11 cellular contexts compared by ENCODE assay signal in genomic region chr9:37969130-37969529, GRCh38.
DNase-seq lines count a peak whose midpoint lies in the region; ATAC-seq, FAIRE-seq and TF ChIP-seq lines count a peak whose summit lies in the region.
"Had no signal": no experiment of that assay in that cellular context is flagged by ENCODE, and none has a peak within 500 bp of the region (broad histone marks: within the 10 kb centered on the region; RNA-seq: fewer than 3 reads in every experiment).

No MANE protein-coding gene starts in this region.

- H3K14ac ChIP-seq in mesenchymal stem cell (ENCODE audit: low read length in 2 of 2): no peak overlapping the region

- H3K9me3 Mint-ChIP-seq in activated CD4-positive, alpha-beta T cell treated with anti-CD3 and anti-CD28 coated beads for 36 hours (ENCODE audit: low read depth): no peaks in the 10 kb centered on the region

- FAIRE-seq in RCC 7860 (lab: Jason Lieb, UNC) (peak; percentile 49), endothelial cell of umbilical vein (lab: Jason Lieb, UNC) (peak; percentile 90), GM19239 (lab: Jason Lieb, UNC) (no peak)

- H3K9me3 ChIP-seq in BLaER1 (no peaks in the 10 kb centered on the region), endothelial cell of umbilical vein (replicated peaks; ENCODE audit: control insufficient read depth, insufficient read depth, low read length) (no peaks in the 10 kb centered on the region), mesenchymal stem cell (ENCODE audit: control insufficient read depth, low read length) (no peaks in the 10 kb centered on the region)
- H3K9me3 ChIP-seq: suprapubic skin had no signal

- no peak overlapping the region for H2BK15ac ChIP-seq in mesenchymal stem cell (ENCODE audit: low read depth, poor library complexity, severe bottlenecking)

- H3K9ac ChIP-seq in BLaER1 (no peak overlapping the region), endothelial cell of umbilical vein (replicated peaks; ENCODE audit: extremely low read depth, insufficient read depth, low read length) (no peak overlapping the region), mesenchymal stem cell (ENCODE audit: low read length) (peak overlapping the region; percentile 23)

- peaks cover 17% of the 10 kb centered on the region for H3K79me1 ChIP-seq in mesenchymal stem cell (replicated peaks; ENCODE audit: low read length, poor library complexity, severe bottlenecking)

- no peak overlapping the region for H3K4me3 ChIP-seq in BLaER1
- no peak overlapping the region for H3K4me3 ChIP-seq in endothelial cell of umbilical vein (replicated peaks in 1 of 3; ENCODE audit: insufficient read depth in 1 of 3, low read depth in 1 of 3, low read length in 3 of 3)
- H3K4me3 ChIP-seq in mesenchymal stem cell (ENCODE audit: insufficient read depth in 1 of 2, low read depth in 1 of 2, low read length in 2 of 2): peak overlapping the region in 1 of 2 experiments; percentile 3
- no peak overlapping the region for H3K4me3 ChIP-seq in dorsolateral prefrontal cortex
- H3K4me3 ChIP-seq: suprapubic skin had no signal

- TF ChIP-seq CTCF in endothelial cell of umbilical vein (IDR thresholded peaks at IDR 0.05; ENCODE audit: extremely low read depth in 1 of 2, insufficient read depth in 1 of 2, low read depth in 1 of 2, low read length in 2 of 2) (no peak), dorsolateral prefrontal cortex (IDR thresholded peaks at IDR 0.05 in 54 of 56, conservative IDR thresholded peaks at IDR 0.05 in 2 of 56; ENCODE audit: low read depth in 1 of 56, partially characterized antibody in 56 of 56) (no peak)

- H3K23ac ChIP-seq in mesenchymal stem cell (ENCODE audit: low read length in 2 of 2): no peak overlapping the region

- peaks cover 9% of the 10 kb centered on the region for H3K4me1 ChIP-seq in BLaER1
- peaks cover 47% of the 10 kb centered on the region for H3K4me1 ChIP-seq in endothelial cell of umbilical vein (ENCODE audit: control insufficient read depth, extremely low read depth, insufficient read depth, low read length)
- H3K4me1 ChIP-seq in mesenchymal stem cell (ENCODE audit: control insufficient read depth, insufficient read depth, low read depth, low read length): peaks cover 64% of the 10 kb centered on the region

- POLR2A ChIA-PET in endothelial cell of umbilical vein (lab: Charles Lee): no interaction called here
- POLR2A ChIA-PET in activated CD4-positive, alpha-beta T cell treated with anti-CD3 and anti-CD28 coated beads for 36 hours (lab: Charles Lee): no interaction called here

- H3K4me2 ChIP-seq in BLaER1 (peak overlapping the region; percentile 42), endothelial cell of umbilical vein (ENCODE audit: insufficient read depth, low read length) (peak overlapping the region; percentile 38), mesenchymal stem cell (ENCODE audit: low read length, poor library complexity, severe bottlenecking) (no peak overlapping the region)

- H3K27me3 ChIP-seq in BLaER1: no peaks in the 10 kb centered on the region
- no peaks in the 10 kb centered on the region for H3K27me3 ChIP-seq in endothelial cell of umbilical vein (ENCODE audit: control insufficient read depth in 2 of 2, insufficient read depth in 2 of 2, low read length in 2 of 2)
- no peaks in the 10 kb centered on the region for H3K27me3 ChIP-seq in mesenchymal stem cell (ENCODE audit: control insufficient read depth in 1 of 2, insufficient read depth in 1 of 2, low read length in 2 of 2)
- no peaks in the 10 kb centered on the region for H3K27me3 ChIP-seq in dorsolateral prefrontal cortex
- H3K27me3 ChIP-seq: suprapubic skin had no signal

- H3K27ac ChIP-seq in BLaER1 (no peak overlapping the region), endothelial cell of umbilical vein (ENCODE audit: insufficient read depth, low read depth, low read length) (peak overlapping the region; percentile 49), mesenchymal stem cell (ENCODE audit: low read length, poor library complexity, severe bottlenecking) (peak overlapping the region; percentile 28), dorsolateral prefrontal cortex (peak overlapping the region in 13 of 59 donors; percentile 5 to 97 (median 50))
- H3K27ac ChIP-seq: suprapubic skin had no signal

- H3K36me3 ChIP-seq in BLaER1 (no peaks in the 10 kb centered on the region), endothelial cell of umbilical vein (ENCODE audit: control insufficient read depth in 2 of 2, extremely low read depth in 1 of 2, insufficient read depth in 2 of 2, low read length in 2 of 2) (peaks cover 2 to 5% of the 10 kb centered on the region in 2 experiments), mesenchymal stem cell (ENCODE audit: control insufficient read depth in 1 of 2, insufficient read depth in 2 of 2, low read depth in 1 of 2, low read length in 2 of 2) (peaks cover 16 to 58% of the 10 kb centered on the region in 2 experiments)

- no peak overlapping the region for H4K91ac ChIP-seq in mesenchymal stem cell (ENCODE audit: low read length)

- peak overlapping the region in 1 of 2 experiments; percentile 47 for H3K4ac ChIP-seq in mesenchymal stem cell (ENCODE audit: low read depth in 1 of 2, low read length in 2 of 2)

- dilution Hi-C loops in endothelial cell of umbilical vein (cut with MboI; ENCODE audit: extremely low pct_ligation_motif_present, low sequenced_read_pairs): no loop called here

- H2BK12ac ChIP-seq in mesenchymal stem cell (ENCODE audit: low read length in 2 of 2): peak overlapping the region in 1 of 2 experiments; percentile 33

- H3K27me3 Mint-ChIP-seq in activated CD4-positive, alpha-beta T cell treated with anti-CD3 and anti-CD28 coated beads for 36 hours: no peaks in the 10 kb centered on the region

- peak overlapping the region; percentile 15 for H2AK5ac ChIP-seq in mesenchymal stem cell (ENCODE audit: low read length, severe bottlenecking)

- no peaks in the 10 kb centered on the region for H3K36me3 Mint-ChIP-seq in activated CD4-positive, alpha-beta T cell treated with anti-CD3 and anti-CD28 coated beads for 36 hours (ENCODE audit: low read depth)

- no TSS peak for BruUV-seq in endothelial cell of umbilical vein (replicated peaks; lab: Mats Ljungman, UMichigan)

- H3K18ac ChIP-seq in mesenchymal stem cell (ENCODE audit: low read depth in 1 of 2, low read length in 2 of 2): peak overlapping the region in 1 of 2 experiments; percentile 34

- H3K4me1 Mint-ChIP-seq in activated CD4-positive, alpha-beta T cell treated with anti-CD3 and anti-CD28 coated beads for 36 hours: peaks cover 18% of the 10 kb centered on the region

- WGBS in mesenchymal stem cell: 71% methylated on average over 2 of the region's 2 CpGs

- peaks cover 7% of the 10 kb centered on the region for H3K79me2 ChIP-seq in endothelial cell of umbilical vein (ENCODE audit: control insufficient read depth, insufficient read depth, low read length)

- intact Hi-C loops in endothelial cell of umbilical vein (cut with micrococcal nuclease) (loop anchor here (2.0 to 5.0 kb wide), 3 partner anchors 40 to 98 kb away; partner anchors contain the start of gene SHB), dorsolateral prefrontal cortex (cut with DNase I) (no loop called here)
- intact Hi-C loops in activated CD4-positive, alpha-beta T cell treated with anti-CD3 and anti-CD28 coated beads for 36 hours (cut with DNase I, micrococcal nuclease): no loop called here

- H2AFZ ChIP-seq in endothelial cell of umbilical vein (ENCODE audit: low read depth, low read length) (no peak overlapping the region), mesenchymal stem cell (ENCODE audit: low read depth, low read length) (no peak overlapping the region)

- DNase-seq in RCC 7860 (ENCODE audit: low spot score) (peak; percentile 29), endothelial cell of umbilical vein (ENCODE audit: low read depth, low spot score) (peak; percentile 84), mesenchymal stem cell (no peak), dorsolateral prefrontal cortex (no peak), GM19239 (ENCODE audit: insufficient read length, low spot score) (no peak)
- no peak for DNase-seq in activated CD4-positive, alpha-beta T cell treated with anti-CD3 and anti-CD28 coated beads for 36 hours
- DNase-seq: activated T-cell treated with anti-CD3 and anti-CD28 coated beads, Interleukin-2, amount 50 U/mL, for 1 hour; NCI-H187 had no signal

- no peak overlapping the region for H2BK5ac ChIP-seq in mesenchymal stem cell (ENCODE audit: low read depth, low read length, poor library complexity, severe bottlenecking)

- TF ChIP-seq POLR2A in endothelial cell of umbilical vein (IDR thresholded peaks at IDR 0.05; ENCODE audit: low read depth, low read length): no peak

- CTCF ChIA-PET in endothelial cell of umbilical vein (lab: Charles Lee): interaction anchor here (0.6 to 2.4 kb wide), 17 partner anchors 8 to 119 kb away, joined by 3 to 13 read pairs (median 5); partner anchors contain the start of gene SHB
- CTCF ChIA-PET in activated CD4-positive, alpha-beta T cell treated with anti-CD3 and anti-CD28 coated beads for 36 hours (lab: Charles Lee): interaction anchor here (0.9 to 1.3 kb wide), 3 partner anchors 30 to 43 kb away, joined by 3 to 4 read pairs (median 3); no protein-coding TSS in a partner anchor

- no peak overlapping the region for H4K8ac ChIP-seq in mesenchymal stem cell (ENCODE audit: low read length)

- H2BK120ac ChIP-seq in mesenchymal stem cell (ENCODE audit: low read depth, low read length): no peak overlapping the region

- no peak overlapping the region for H3K27ac Mint-ChIP-seq in activated CD4-positive, alpha-beta T cell treated with anti-CD3 and anti-CD28 coated beads for 36 hours

- no peak overlapping the region for H3K4me3 Mint-ChIP-seq in activated CD4-positive, alpha-beta T cell treated with anti-CD3 and anti-CD28 coated beads for 36 hours

- no peak for ATAC-seq in HG02970 (IDR thresholded peaks at IDR 0.05; ENCODE audit: low FRiP score, unreplicated experiment)
- ATAC-seq in activated CD4-positive, alpha-beta T cell treated with anti-CD3 and anti-CD28 coated beads for 36 hours: no peak

- no peaks in the 10 kb centered on the region for H4K20me1 ChIP-seq in BLaER1
- no peaks in the 10 kb centered on the region for H4K20me1 ChIP-seq in endothelial cell of umbilical vein (replicated peaks; ENCODE audit: control insufficient read depth, extremely low read depth, insufficient read depth, low read length)

- H3K9me1 ChIP-seq in endothelial cell of umbilical vein (replicated peaks; ENCODE audit: control insufficient read depth, extremely low read depth, insufficient read depth, low read length): no peaks in the 10 kb centered on the region

TF ChIP-seq in endothelial cell of umbilical vein, 7 proteins besides CTCF, POLR2A, EP300 and RAD21:
- TF ChIP-seq GATA2 (IDR thresholded peaks at IDR 0.05; ENCODE audit: insufficient read depth, insufficient read length, low read depth, low read length) (peak; percentile 37), MYC (IDR thresholded peaks at IDR 0.05; ENCODE audit: low read depth, low read length) (no peak), EZH2 (IDR thresholded peaks at IDR 0.05; ENCODE audit: borderline replicate concordance, low read depth, low read length, severe bottlenecking) (no peak)

Comparison
In these comparisons a context has a peak if more than half of its experiments do, and no peak if none do; other contexts are left out.
1. DNase-seq: peak in RCC 7860 (single experiment) and endothelial cell of umbilical vein (single experiment); none in mesenchymal stem cell (single experiment), dorsolateral prefrontal cortex (0 of 10), GM19239 (single experiment) and activated CD4-positive, alpha-beta T cell treated with anti-CD3 and anti-CD28 coated beads for 36 hours (single experiment).